In the genomic region with DNA sequence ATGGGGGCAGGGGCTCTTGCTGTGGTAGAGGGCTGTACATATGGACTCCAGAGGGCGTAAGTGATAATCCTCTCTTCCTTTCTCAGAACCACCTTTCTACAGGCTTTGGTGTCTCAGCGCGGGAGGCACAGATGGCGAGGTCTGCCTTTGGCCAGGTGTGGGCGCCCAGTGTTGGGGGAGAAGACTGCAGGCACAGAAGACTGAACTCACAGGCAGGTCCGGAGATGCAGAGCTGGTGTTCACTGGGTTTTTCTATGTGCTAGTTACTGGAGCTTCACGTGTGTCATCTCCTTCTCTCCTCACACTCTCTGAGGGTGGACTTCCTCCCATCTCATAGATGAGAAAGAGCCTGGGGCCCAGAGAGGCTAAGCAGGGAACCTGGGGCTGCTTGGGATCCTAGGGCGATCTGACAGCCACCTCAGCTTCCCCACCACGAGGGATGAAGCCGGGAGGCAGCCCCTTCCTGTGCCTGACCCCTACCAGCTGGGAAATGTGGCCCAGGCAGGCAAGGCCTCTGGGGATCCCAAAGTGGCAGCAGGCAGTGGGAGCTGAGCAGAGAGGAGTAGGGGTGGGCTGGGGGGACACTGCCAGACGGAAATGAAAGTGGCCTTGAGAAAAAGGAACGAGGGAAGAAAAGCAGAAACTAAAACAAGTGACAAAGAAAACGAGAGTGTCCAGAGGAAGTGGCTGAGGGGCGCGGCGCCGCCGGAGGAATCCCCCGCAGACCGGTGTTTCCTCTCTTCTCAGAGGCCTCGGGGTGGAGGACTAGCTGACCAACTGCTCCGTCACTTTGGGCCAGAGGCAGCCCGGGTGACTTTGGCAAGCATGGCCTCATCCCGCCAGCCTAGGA, we compare ENCODE assay signal across 8 cellular contexts.
DNase-seq lines count a peak whose midpoint lies in the region; ATAC-seq, FAIRE-seq and TF ChIP-seq lines count a peak whose summit lies in the region.

No MANE protein-coding gene starts in this region.

- peak; percentile 47 for TF ChIP-seq POLR2A in GM18505 (IDR thresholded peaks at IDR 0.05; ENCODE audit: borderline replicate concordance, extremely low read depth, insufficient read depth, insufficient read length)

- no peak for FAIRE-seq in HTR-8/SVneo (lab: Jason Lieb, UNC)

- peak; percentile 33 for DNase-seq in RPMI7951 (ENCODE audit: low read depth)
- DNase-seq in globus pallidus (ENCODE audit: low spot score) = peak; percentile 58
- peak; percentile 58 for DNase-seq in stimulated activated CD8-positive, alpha-beta memory T cell treated with anti-CD3 and anti-CD28 coated beads, Interleukin-4, amount 100 ng/mL, for 48 hours
- DNase-seq in activated gamma-delta T cell treated with Interleukin-2 at 50 U/mL for 16 hours = no peak
- DNase-seq in NCI-H1417 treated with DMSO at 0.1 percent for 48 hours (lab: John Stamatoyannopoulos, UW) = no peak
- no peak for DNase-seq in HTR-8/SVneo (ENCODE audit: insufficient read length, low spot score)

- ATAC-seq in GM18505 (IDR thresholded peaks at IDR 0.05; ENCODE audit: unreplicated experiment) (peak; percentile 28), HG02840 (IDR thresholded peaks at IDR 0.05; ENCODE audit: low FRiP score, unreplicated experiment) (peak; percentile 34)

Comparison
In these comparisons a context has a peak if more than half of its experiments do, and no peak if none do; other contexts are left out.
1. DNase-seq: peak in RPMI7951 (single experiment), globus pallidus (single experiment) and stimulated activated CD8-positive, alpha-beta memory T cell treated with anti-CD3 and anti-CD28 coated beads, Interleukin-4, amount 100 ng/mL, for 48 hours (single experiment); none in activated gamma-delta T cell treated with Interleukin-2 at 50 U/mL for 16 hours (single experiment), NCI-H1417 treated with DMSO at 0.1 percent for 48 hours (single experiment) and HTR-8/SVneo (single experiment).